8 cellular contexts compared by ENCODE assay signal in the genomic region with DNA sequence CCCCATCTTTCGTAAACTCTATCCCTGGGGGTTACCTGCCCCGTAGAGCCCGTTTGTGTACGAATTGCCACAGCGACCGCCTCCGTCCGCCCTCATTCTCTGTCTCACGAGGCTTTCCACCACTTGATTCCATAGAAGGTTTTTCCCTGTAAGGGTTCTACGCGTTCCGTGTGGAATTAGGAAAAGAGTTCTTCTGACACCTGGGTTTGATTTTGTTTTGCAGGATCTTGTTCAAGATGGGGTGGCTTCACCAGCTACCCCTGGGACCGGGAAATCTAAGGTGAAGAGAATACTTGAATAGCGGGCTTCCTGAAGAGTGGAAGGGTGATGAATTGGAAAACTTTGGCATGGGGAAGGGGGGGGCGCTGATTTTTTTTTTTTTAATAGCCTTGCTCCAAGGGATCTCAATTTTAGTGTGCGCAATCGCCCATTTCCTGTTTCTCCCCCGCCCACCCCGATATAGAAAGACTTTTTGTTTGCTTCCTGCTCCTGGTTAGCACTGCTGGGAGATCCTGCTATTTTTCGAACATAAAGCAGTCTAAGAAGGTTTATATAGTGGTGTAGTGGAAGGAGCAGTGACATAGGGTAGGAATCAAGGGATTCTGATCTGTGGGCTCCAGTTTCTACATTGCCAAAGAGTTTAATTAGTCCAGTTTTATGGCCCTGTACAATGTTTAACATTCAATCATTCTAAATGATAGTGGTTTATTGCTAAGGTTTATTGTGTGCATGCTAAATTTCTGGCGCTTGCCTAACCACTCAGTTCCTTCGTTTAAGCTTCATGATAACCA. TPM values are rescaled to one million over a fixed set of nuclear protein-coding genes. Genes with fewer than 3 reads are reported as not detected.
DNase-seq lines count a peak whose midpoint lies in the region; ATAC-seq, FAIRE-seq and TF ChIP-seq lines count a peak whose summit lies in the region.

No MANE protein-coding gene starts in this region.

- peaks cover 9 to 56% (median 15%) of the 10 kb centered on the region in 3 donors for H3K36me3 Mint-ChIP-seq in CD8-positive, alpha-beta memory T cell

- peaks cover 40 to 57% (median 51%) of the 10 kb centered on the region in 3 donors for H3K4me1 Mint-ChIP-seq in CD8-positive, alpha-beta memory T cell

- peak; percentile 37 to 60 (median 40) for DNase-seq in CD8-positive, alpha-beta memory T cell
- DNase-seq in GM19239 (ENCODE audit: insufficient read length, low spot score) (no peak), RPMI7951 (ENCODE audit: low read depth) (peak; percentile 42), GM12878 (ENCODE audit: low read depth, low spot score) (no peak), iPS-NIHi7 (ENCODE audit: extremely low spot score) (peak; percentile 20), smooth muscle cell (lab: John Stamatoyannopoulos, UW; ENCODE audit: unreplicated experiment) (no peak), retina (no peak)

- peak overlapping the region; percentile 97 to 100 (median 99) for H3K27ac Mint-ChIP-seq in CD8-positive, alpha-beta memory T cell

- peak; percentile 42 for ATAC-seq in HG03439 (IDR thresholded peaks at IDR 0.05; ENCODE audit: unreplicated experiment)
- ATAC-seq in GM12878, result peak; percentile 66

- in situ Hi-C loops in GM12878 (cut with MboI), result no loop called here

- peaks cover 0 to 2% of the 10 kb centered on the region in 2 donors for H3K27me3 Mint-ChIP-seq in CD8-positive, alpha-beta memory T cell

- peak overlapping the region; percentile 99 for H3K27ac ChIP-seq in CD8-positive, alpha-beta memory T cell (ENCODE audit: low read depth, low read length)
- H3K27ac ChIP-seq in GM12878 (ENCODE audit: control insufficient read depth, insufficient read depth) (peak overlapping the region; percentile 86), smooth muscle cell (ENCODE audit: low read depth) (peak overlapping the region; percentile 96)

- peak overlapping the region; percentile 100 for H3K4me3 ChIP-seq in CD8-positive, alpha-beta memory T cell (ENCODE audit: low read length)
- H3K4me3 ChIP-seq in GM12878, result peak overlapping the region; percentile 93
- peak overlapping the region; percentile 94 for H3K4me3 ChIP-seq in smooth muscle cell

- CTCF ChIA-PET in CD8-positive, alpha-beta memory T cell (lab: Charles Lee), result no interaction called here
- CTCF ChIA-PET in GM12878 (lab: Yijun Ruan, JAX), result interaction anchor here (1.0 to 2.2 kb wide), 3 partner anchors 84 to 187 kb away, joined by 4 to 7 read pairs (median 4); partner anchors contain the start of gene LIMS1

- peaks cover 9% of the 10 kb centered on the region for H3K36me3 ChIP-seq in CD8-positive, alpha-beta memory T cell (ENCODE audit: insufficient read depth, low read length)
- H3K36me3 ChIP-seq in GM12878 (ENCODE audit: control insufficient read depth in 2 of 2, insufficient read depth in 2 of 2, low read length in 1 of 2), result no peaks in the 10 kb centered on the region; a peak in 2 of 4 replicates
- H3K36me3 ChIP-seq in smooth muscle cell (ENCODE audit: low read depth), result peaks cover 9% of the 10 kb centered on the region

- no peaks in the 10 kb centered on the region for H3F3A ChIP-seq in smooth muscle cell (ENCODE audit: low read depth)

- peak overlapping the region; percentile 92 to 100 (median 97) for H3K4me3 Mint-ChIP-seq in CD8-positive, alpha-beta memory T cell

- H2AFZ ChIP-seq in GM12878 (ENCODE audit: control insufficient read depth, low read depth, low read length) (peak overlapping the region; percentile 81), smooth muscle cell (ENCODE audit: low read depth) (peak overlapping the region; percentile 92)

- H3K9me3 Mint-ChIP-seq in CD8-positive, alpha-beta memory T cell, result no peaks in the 10 kb centered on the region

- TSS peak; percentile 78 for BruUV-seq in GM12878 (replicated peaks; lab: Mats Ljungman, UMichigan)

- H3K9me3 ChIP-seq in CD8-positive, alpha-beta memory T cell (ENCODE audit: low read length), result no peaks in the 10 kb centered on the region
- no peaks in the 10 kb centered on the region; the same call in 2 of the 3 replicates for H3K9me3 ChIP-seq in GM12878 (replicated peaks; ENCODE audit: control insufficient read depth, insufficient read depth, low read length)
- H3K9me3 ChIP-seq in smooth muscle cell (replicated peaks; ENCODE audit: low read depth), result no peaks in the 10 kb centered on the region

- H3K9ac ChIP-seq in GM12878 (ENCODE audit: control insufficient read depth, insufficient read depth, low read length), result peak overlapping the region; percentile 94
- peak overlapping the region; percentile 97 for H3K9ac ChIP-seq in smooth muscle cell (ENCODE audit: low read depth)

- SMC1A ChIA-PET in GM12878 (lab: Charles Lee; ENCODE audit: uncharacterized antibody, unreplicated experiment), result interaction anchor here (0.6 to 4.3 kb wide), 19 partner anchors 9 to 234 kb away, joined by 3 to 23 read pairs (median 3); partner anchors contain the start of gene LIMS1

- H3K27me3 ChIP-seq in CD8-positive, alpha-beta memory T cell (ENCODE audit: insufficient read depth, low read length, poor library complexity, severe bottlenecking), result no peaks in the 10 kb centered on the region
- H3K27me3 ChIP-seq in GM12878 (replicated peaks in 1 of 2; ENCODE audit: control insufficient read depth in 2 of 2, insufficient read depth in 2 of 2, low read length in 1 of 2), result no peaks in the 10 kb centered on the region
- no peaks in the 10 kb centered on the region for H3K27me3 ChIP-seq in smooth muscle cell (ENCODE audit: low read depth)

- no peak for TF ChIP-seq EP300 in GM12878 (IDR thresholded peaks at IDR 0.05; ENCODE audit: borderline replicate concordance in 1 of 2, control insufficient read depth in 1 of 2, low read depth in 2 of 2, low read length in 2 of 2)

- intact Hi-C loops in GM12878 (cut with micrococcal nuclease; ENCODE audit: unreplicated experiment), result loop anchor here (2.0 to 5.0 kb wide), 3 partner anchors 43 to 133 kb away; no protein-coding TSS in a partner anchor

- H3K4me1 ChIP-seq in CD8-positive, alpha-beta memory T cell (ENCODE audit: insufficient read depth, low read length), result peaks cover 22% of the 10 kb centered on the region
- peaks cover 7% of the 10 kb centered on the region for H3K4me1 ChIP-seq in GM12878 (ENCODE audit: control insufficient read depth, insufficient read depth, low read length)
- peaks cover 6% of the 10 kb centered on the region for H3K4me1 ChIP-seq in smooth muscle cell (ENCODE audit: low read depth)

- no peak for TF ChIP-seq POLR2A in GM12878 (IDR thresholded peaks at IDR 0.05; ENCODE audit: low read depth, low read length)

- H3K79me2 ChIP-seq in GM12878 (ENCODE audit: control insufficient read depth, insufficient read depth, low read length) (peaks cover 18% of the 10 kb centered on the region), smooth muscle cell (ENCODE audit: low read depth) (peaks cover 22% of the 10 kb centered on the region)

- TF ChIP-seq CTCF in GM12878 (IDR thresholded peaks at IDR 0.05 in 2 of 3, conservative IDR thresholded peaks at IDR 0.05 in 1 of 3; ENCODE audit: control insufficient read depth in 2 of 3, extremely low read depth in 1 of 3, insufficient read depth in 1 of 3, low read depth in 3 of 3, low read length in 3 of 3), result no peak
- no peak for TF ChIP-seq CTCF in smooth muscle cell (IDR thresholded peaks at IDR 0.05; ENCODE audit: borderline replicate concordance, insufficient read depth, poor library complexity, severe bottlenecking)

- FAIRE-seq in GM19239 (lab: Jason Lieb, UNC), result peak; percentile 55
- FAIRE-seq in GM12878 (lab: Jason Lieb, UNC), result peak; percentile 47

- RAD21 ChIA-PET in GM12878 (lab: Charles Lee; ENCODE audit: unreplicated experiment), result interaction anchor here (0.9 to 2.0 kb wide), 14 partner anchors 10 to 187 kb away, joined by 3 to 6 read pairs (median 4); partner anchors contain the start of gene LIMS1

- POLR2A ChIA-PET in CD8-positive, alpha-beta memory T cell (lab: Charles Lee), result interaction anchor here (0.7 to 1.5 kb wide), 3 partner anchors 84 to 925 kb away, joined by 4 to 12 read pairs (median 4); partner anchors contain the start of gene LIMS1
- POLR2A ChIA-PET in GM12878 (lab: Charles Lee), result interaction anchor here (0.5 to 3.0 kb wide), 11 partner anchors 9 to 324 kb away, joined by 3 to 12 read pairs (median 3); partner anchors contain the start of gene LIMS1

- no peak for TF ChIP-seq RAD21 in GM12878 (IDR thresholded peaks at IDR 0.05; ENCODE audit: insufficient read depth, low read depth, low read length)

- H4K20me1 ChIP-seq in GM12878 (ENCODE audit: control insufficient read depth, insufficient read depth), result no peaks in the 10 kb centered on the region
- H4K20me1 ChIP-seq in smooth muscle cell (ENCODE audit: low read depth), result no peaks in the 10 kb centered on the region

- WGBS in GM12878 (ENCODE audit: insufficient coverage, insufficient replicate concordance, low lambda C conversion rate, missing lambda C conversion rate), result 4% methylated on average over 22 of the region's 22 CpGs
- 7% methylated on average over 22 of the region's 22 CpGs for WGBS in smooth muscle cell (ENCODE audit: low lambda C conversion rate)

- H3K4me2 ChIP-seq in GM12878 (ENCODE audit: control insufficient read depth, insufficient read depth), result peak overlapping the region; percentile 91
- H3K4me2 ChIP-seq in smooth muscle cell, result peak overlapping the region; percentile 89

TF ChIP-seq in GM12878, 131 proteins besides CTCF, POLR2A, EP300 and RAD21 (continues in another document):
- TF ChIP-seq IKZF2 (IDR thresholded peaks at IDR 0.05), result peak in 1 of 2 experiments; percentile 16; a peak in 1 of 4 replicates
- 0 out of 2 replicates have a peak, but pooled peaks have one; percentile 22 for TF ChIP-seq IKZF1 (conservative IDR thresholded peaks at IDR 0.05)

RNA-seq across cellular contexts. Expression of gene GCC2, which starts 0.6 kb away (rescaled TPM):
- 10 to 100 TPM; 40.9 to 49.0 TPM for total RNA-seq in CD8-positive, alpha-beta memory T cell
- polyA plus RNA-seq in CD8-positive, alpha-beta memory T cell, result 92.9 TPM
- total RNA-seq in RPMI7951 (2014; rRNA removed; shearing (Covaris generic)), result 10.7 and 18.1 TPM in 2 replicates
- 246 and 255 TPM in 2 replicates for total RNA-seq in GM12878 (2013; cell fraction: nucleolus; rRNA removed)
- total RNA-seq in GM12878 (2014; rRNA removed) (12.1 and 15.4 TPM in 2 replicates), GM12878 (2014; rRNA removed; fragmentation: Illumina TruSeq; extraction: Trizol) (25.4 and 30.8 TPM in 2 replicates), GM12878 (2021) (20.5 and 25.3 TPM in 2 replicates), smooth muscle cell (36.3 and 36.4 TPM in 2 replicates)
- 12.2 TPM for polyA plus RNA-seq in GM12878 (2011; ENCODE audit: low read depth)
- polyA plus RNA-seq in GM12878 (2011; rRNA removed) (30.4 and 56.2 TPM in 2 replicates), GM12878 (2014; fragmentation: Illumina TruSeq; extraction: Trizol) (27.0 and 35.3 TPM in 2 replicates), GM12878 (2014; fragmentation: Nextera tagmentation; extraction: Ambion mirVana) (10 to 100 TPM; 11.8 to 13.5 TPM), GM12878 (2014; rRNA removed) (9.5 and 12.1 TPM in 2 replicates), GM12878 (2016; fragmentation: Nextera tagmentation; extraction: Ambion mirVana) (10 to 100 TPM; 31.4 to 35.5 TPM), smooth muscle cell (18.3 and 33.9 TPM in 2 replicates)
- 5.9 and 6.2 TPM in 2 replicates for polyA plus RNA-seq in GM12878 (2011; cell fraction: cytosol; rRNA removed)
- 36.7 and 39.1 TPM in 2 replicates for polyA plus RNA-seq in GM12878 (2011; cell fraction: nucleus; rRNA removed)
- polyA plus RNA-seq in GM12878 (2012), result 14.5 and 21.5 TPM in 2 replicates
- polyA minus RNA-seq in GM12878 (2011; rRNA and poly(A)+ RNA removed), result 18.7 and 21.2 TPM in 2 replicates
- polyA minus RNA-seq in GM12878 (2011; cell fraction: cytosol; rRNA and poly(A)+ RNA removed), result 6.9 and 8.0 TPM in 2 replicates
- 29.6 and 37.7 TPM in 2 replicates for polyA minus RNA-seq in GM12878 (2011; cell fraction: nucleus; rRNA and poly(A)+ RNA removed)

Comparison
In these comparisons a context has a peak if more than half of its experiments do, and no peak if none do; other contexts are left out.
1. DNase-seq: peak in CD8-positive, alpha-beta memory T cell (5 of 5), RPMI7951 (single experiment) and iPS-NIHi7 (single experiment); none in GM19239 (single experiment), GM12878 (single experiment), smooth muscle cell (single experiment) and retina (single experiment).
2. Peak in every context shown above with its lines, with median percentiles within 50 percentile points of each other: H3K27ac ChIP-seq and H3K4me3 ChIP-seq.